1 cellular context compared by ENCODE assay signal in the genomic region with DNA sequence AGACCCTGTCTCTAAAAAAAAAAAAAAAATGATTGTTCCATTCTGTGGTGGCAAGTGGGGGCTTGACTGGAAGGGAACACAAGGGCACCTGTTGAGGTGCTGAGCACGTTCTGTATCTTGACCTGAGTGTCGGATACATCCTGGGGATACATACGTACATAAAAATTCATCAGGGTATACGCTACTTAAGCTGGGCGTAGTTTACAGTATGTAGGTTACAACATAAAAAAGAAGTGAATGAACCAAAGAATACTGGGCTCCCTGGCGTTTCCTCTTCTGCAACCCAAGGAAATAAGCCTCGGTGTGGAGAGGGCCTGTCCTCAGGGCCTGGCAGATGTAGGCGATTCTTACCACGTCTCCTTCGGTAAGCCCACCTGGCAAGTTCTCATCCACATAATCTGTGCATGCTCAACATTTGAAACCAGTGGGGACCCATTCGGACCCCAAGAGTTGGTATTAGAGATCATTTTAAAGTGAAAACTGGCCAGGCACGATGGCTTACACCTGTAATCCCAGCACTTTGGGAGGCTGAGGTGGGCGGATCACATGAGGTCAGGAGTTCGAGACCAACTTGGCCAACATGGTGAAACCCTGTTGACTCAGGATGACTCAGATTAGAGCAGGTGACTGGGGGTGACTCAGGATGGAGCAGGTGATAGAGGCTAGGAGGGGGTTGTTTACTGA.
TF ChIP-seq lines count a peak whose summit lies in the region.

No MANE protein-coding gene starts in this region.

TF ChIP-seq in K562, 482 proteins besides CTCF, POLR2A, EP300 and RAD21 (continued from another document and continues in another):
- TF ChIP-seq, protein P1, sequence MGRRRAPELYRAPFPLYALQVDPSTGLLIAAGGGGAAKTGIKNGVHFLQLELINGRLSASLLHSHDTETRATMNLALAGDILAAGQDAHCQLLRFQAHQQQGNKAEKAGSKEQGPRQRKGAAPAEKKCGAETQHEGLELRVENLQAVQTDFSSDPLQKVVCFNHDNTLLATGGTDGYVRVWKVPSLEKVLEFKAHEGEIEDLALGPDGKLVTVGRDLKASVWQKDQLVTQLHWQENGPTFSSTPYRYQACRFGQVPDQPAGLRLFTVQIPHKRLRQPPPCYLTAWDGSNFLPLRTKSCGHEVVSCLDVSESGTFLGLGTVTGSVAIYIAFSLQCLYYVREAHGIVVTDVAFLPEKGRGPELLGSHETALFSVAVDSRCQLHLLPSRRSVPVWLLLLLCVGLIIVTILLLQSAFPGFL (CRISPR knock-in tag; IDR thresholded peaks at IDR 0.05) = 0 out of 2 replicates have a peak, but pooled peaks have one; percentile 56
- TF ChIP-seq NCOR1 (IDR thresholded peaks at IDR 0.05) (no peak; the same call in 1 of the 2 replicates), ARID1B (IDR thresholded peaks at IDR 0.05) (peak; percentile 93), SIN3A (IDR thresholded peaks at IDR 0.05; ENCODE audit: borderline replicate concordance in 2 of 2, control insufficient read depth in 1 of 2, low read depth in 2 of 2, low read length in 2 of 2) (no peak), HOXB6 (CRISPR knock-in tag; IDR thresholded peaks at IDR 0.05; ENCODE audit: borderline replicate concordance) (peak; percentile 82; the same call in 1 of the 2 replicates), PHF8 (IDR thresholded peaks at IDR 0.05; ENCODE audit: borderline replicate concordance, low read length) (0 out of 2 replicates have a peak, but pooled peaks have one; percentile 8), ZNF174 (CRISPR knock-in tag; IDR thresholded peaks at IDR 0.05) (no peak), ZNF431 (CRISPR knock-in tag; IDR thresholded peaks at IDR 0.05) (no peak), SP2 (IDR thresholded peaks at IDR 0.05; ENCODE audit: extremely low read depth, low read depth, low read length, poor library complexity, severe bottlenecking) (no peak), ZKSCAN8 (CRISPR knock-in tag; IDR thresholded peaks at IDR 0.05) (no peak), THRA (IDR thresholded peaks at IDR 0.05) (no peak), ZNF436 (CRISPR knock-in tag; IDR thresholded peaks at IDR 0.05) (no peak), BRCA1 (IDR thresholded peaks at IDR 0.05) (no peak), BRCA1 (CRISPR knock-in tag; IDR thresholded peaks at IDR 0.05) (no peak), RAD51 (IDR thresholded peaks at IDR 0.05; ENCODE audit: borderline replicate concordance, low read depth) (peak; percentile 71), BCOR (IDR thresholded peaks at IDR 0.05) (peak; percentile 75), TFAM (CRISPR knock-in tag; conservative IDR thresholded peaks at IDR 0.05) (no peak), NFIC (IDR thresholded peaks at IDR 0.05) (no peak; the same call in 1 of the 2 replicates), LARP7 (IDR thresholded peaks at IDR 0.05) (no peak), ELK3 (CRISPR knock-in tag; IDR thresholded peaks at IDR 0.05) (no peak), ZNF699 (CRISPR knock-in tag; IDR thresholded peaks at IDR 0.05; ENCODE audit: insufficient replicate concordance) (no peak), PRMT5 (CRISPR knock-in tag; IDR thresholded peaks at IDR 0.05) (no peak), U2AF1 (optimal IDR thresholded peaks at IDR 0.05; ENCODE audit: low read depth, low read length) (no peak), CHCHD3 (CRISPR knock-in tag; IDR thresholded peaks at IDR 0.05) (no peak), ZNF165 (CRISPR knock-in tag; IDR thresholded peaks at IDR 0.05; ENCODE audit: borderline replicate concordance) (no peak), RFX1 (IDR thresholded peaks at IDR 0.05) (no peak; the same call in 1 of the 2 replicates), IRF1 (CRISPR knock-in tag; IDR thresholded peaks at IDR 0.05; ENCODE audit: borderline replicate concordance) (0 out of 2 replicates have a peak, but pooled peaks have one; percentile 54), U2AF2 (optimal IDR thresholded peaks at IDR 0.05; ENCODE audit: low read depth, low read length) (no peak), HDGF (IDR thresholded peaks at IDR 0.05) (no peak), TARDBP (IDR thresholded peaks at IDR 0.05) (peak; percentile 61; the same call in 1 of the 2 replicates), SMARCA4 (IDR thresholded peaks at IDR 0.05) (peak; percentile 96), HMBOX1 (IDR thresholded peaks at IDR 0.05) (peak; percentile 48; the same call in 1 of the 2 replicates), HDAC6 (IDR thresholded peaks at IDR 0.05; ENCODE audit: low read depth, low read length) (no peak), ZNF184 (CRISPR knock-in tag; IDR thresholded peaks at IDR 0.05) (no peak)
- TF ChIP-seq, protein P2, sequence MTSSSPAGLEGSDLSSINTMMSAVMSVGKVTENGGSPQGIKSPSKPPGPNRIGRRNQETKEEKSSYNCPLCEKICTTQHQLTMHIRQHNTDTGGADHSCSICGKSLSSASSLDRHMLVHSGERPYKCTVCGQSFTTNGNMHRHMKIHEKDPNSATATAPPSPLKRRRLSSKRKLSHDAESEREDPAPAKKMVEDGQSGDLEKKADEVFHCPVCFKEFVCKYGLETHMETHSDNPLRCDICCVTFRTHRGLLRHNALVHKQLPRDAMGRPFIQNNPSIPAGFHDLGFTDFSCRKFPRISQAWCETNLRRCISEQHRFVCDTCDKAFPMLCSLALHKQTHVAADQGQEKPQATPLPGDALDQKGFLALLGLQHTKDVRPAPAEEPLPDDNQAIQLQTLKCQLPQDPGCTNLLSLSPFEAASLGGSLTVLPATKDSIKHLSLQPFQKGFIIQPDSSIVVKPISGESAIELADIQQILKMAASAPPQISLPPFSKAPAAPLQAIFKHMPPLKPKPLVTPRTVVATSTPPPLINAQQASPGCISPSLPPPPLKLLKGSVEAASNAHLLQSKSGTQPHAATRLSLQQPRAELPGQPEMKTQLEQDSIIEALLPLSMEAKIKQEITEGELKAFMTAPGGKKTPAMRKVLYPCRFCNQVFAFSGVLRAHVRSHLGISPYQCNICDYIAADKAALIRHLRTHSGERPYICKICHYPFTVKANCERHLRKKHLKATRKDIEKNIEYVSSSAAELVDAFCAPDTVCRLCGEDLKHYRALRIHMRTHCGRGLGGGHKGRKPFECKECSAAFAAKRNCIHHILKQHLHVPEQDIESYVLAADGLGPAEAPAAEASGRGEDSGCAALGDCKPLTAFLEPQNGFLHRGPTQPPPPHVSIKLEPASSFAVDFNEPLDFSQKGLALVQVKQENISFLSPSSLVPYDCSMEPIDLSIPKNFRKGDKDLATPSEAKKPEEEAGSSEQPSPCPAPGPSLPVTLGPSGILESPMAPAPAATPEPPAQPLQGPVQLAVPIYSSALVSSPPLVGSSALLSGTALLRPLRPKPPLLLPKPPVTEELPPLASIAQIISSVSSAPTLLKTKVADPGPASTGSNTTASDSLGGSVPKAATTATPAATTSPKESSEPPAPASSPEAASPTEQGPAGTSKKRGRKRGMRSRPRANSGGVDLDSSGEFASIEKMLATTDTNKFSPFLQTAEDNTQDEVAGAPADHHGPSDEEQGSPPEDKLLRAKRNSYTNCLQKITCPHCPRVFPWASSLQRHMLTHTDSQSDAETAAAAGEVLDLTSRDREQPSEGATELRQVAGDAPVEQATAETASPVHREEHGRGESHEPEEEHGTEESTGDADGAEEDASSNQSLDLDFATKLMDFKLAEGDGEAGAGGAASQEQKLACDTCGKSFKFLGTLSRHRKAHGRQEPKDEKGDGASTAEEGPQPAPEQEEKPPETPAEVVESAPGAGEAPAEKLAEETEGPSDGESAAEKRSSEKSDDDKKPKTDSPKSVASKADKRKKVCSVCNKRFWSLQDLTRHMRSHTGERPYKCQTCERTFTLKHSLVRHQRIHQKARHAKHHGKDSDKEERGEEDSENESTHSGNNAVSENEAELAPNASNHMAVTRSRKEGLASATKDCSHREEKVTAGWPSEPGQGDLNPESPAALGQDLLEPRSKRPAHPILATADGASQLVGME (CRISPR knock-in tag; IDR thresholded peaks at IDR 0.05) = 0 out of 2 replicates have a peak, but pooled peaks have one; percentile 44
- TF ChIP-seq, protein P3, sequence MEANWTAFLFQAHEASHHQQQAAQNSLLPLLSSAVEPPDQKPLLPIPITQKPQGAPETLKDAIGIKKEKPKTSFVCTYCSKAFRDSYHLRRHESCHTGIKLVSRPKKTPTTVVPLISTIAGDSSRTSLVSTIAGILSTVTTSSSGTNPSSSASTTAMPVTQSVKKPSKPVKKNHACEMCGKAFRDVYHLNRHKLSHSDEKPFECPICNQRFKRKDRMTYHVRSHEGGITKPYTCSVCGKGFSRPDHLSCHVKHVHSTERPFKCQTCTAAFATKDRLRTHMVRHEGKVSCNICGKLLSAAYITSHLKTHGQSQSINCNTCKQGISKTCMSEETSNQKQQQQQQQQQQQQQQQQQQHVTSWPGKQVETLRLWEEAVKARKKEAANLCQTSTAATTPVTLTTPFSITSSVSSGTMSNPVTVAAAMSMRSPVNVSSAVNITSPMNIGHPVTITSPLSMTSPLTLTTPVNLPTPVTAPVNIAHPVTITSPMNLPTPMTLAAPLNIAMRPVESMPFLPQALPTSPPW (CRISPR knock-in tag; IDR thresholded peaks at IDR 0.05) = peak; percentile 40
- TF ChIP-seq, protein P4, sequence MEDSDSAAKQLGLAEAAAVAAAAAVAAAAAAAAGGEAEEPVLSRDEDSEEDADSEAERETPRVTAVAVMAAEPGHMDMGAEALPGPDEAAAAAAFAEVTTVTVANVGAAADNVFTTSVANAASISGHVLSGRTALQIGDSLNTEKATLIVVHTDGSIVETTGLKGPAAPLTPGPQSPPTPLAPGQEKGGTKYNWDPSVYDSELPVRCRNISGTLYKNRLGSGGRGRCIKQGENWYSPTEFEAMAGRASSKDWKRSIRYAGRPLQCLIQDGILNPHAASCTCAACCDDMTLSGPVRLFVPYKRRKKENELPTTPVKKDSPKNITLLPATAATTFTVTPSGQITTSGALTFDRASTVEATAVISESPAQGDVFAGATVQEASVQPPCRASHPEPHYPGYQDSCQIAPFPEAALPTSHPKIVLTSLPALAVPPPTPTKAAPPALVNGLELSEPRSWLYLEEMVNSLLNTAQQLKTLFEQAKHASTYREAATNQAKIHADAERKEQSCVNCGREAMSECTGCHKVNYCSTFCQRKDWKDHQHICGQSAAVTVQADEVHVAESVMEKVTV (CRISPR knock-in tag; IDR thresholded peaks at IDR 0.05) = no peak
